In genomic region chr6:168515376-168515775, GRCh38 we compare ENCODE assay signal across 22 cellular contexts.
"Had no signal": no experiment of that assay in that cellular context is flagged by ENCODE, and none has a peak within 500 bp of the region (broad histone marks: within the 10 kb centered on the region; RNA-seq: fewer than 3 reads in every experiment).

No MANE protein-coding gene starts in this region.

- H3K27ac ChIP-seq: SJCRH30, SK-N-MC had no signal

- H3K9me3 ChIP-seq: SJCRH30 had no signal

- DNase-seq: activated B cell treated with CpG ODN at 0.5 μM for 24 hours; activated CD4-positive, alpha-beta memory T cell treated with anti-CD3 and anti-CD28 coated beads for 36 hours; activated CD4-positive, alpha-beta T cell treated with anti-CD3 and anti-CD28 coated beads for 4 hours; activated CD4-positive, alpha-beta T cell treated with anti-CD3 and anti-CD28 coated beads, Interleukin-2, amount 50 U/mL, for 1 hour; activated CD4-positive, CD25-positive, alpha-beta regulatory T cell treated with anti-CD3 and anti-CD28 coated beads, Interleukin-2, amount 50 U/mL, for 72 hours; activated CD8-positive, alpha-beta memory T cell treated with anti-CD3 and anti-CD28 coated beads, Interleukin-2, amount 50 U/mL, for 4 hours; activated effector memory CD4-positive, alpha-beta T cell treated with Interleukin-2 at 50 U/mL for 16 hours; activated naive CD4-positive, alpha-beta T cell treated with anti-CD3 and anti-CD28 coated beads, Interleukin-2, amount 10 ng/mL, durations not matched to agents 7 days and 5 days; activated naive CD8-positive, alpha-beta T cell treated with anti-CD3 and anti-CD28 coated beads, Interleukin-2, amount 50 U/mL, for 24 hours; activated T-cell treated with anti-CD3 and anti-CD28 coated beads, Interleukin-2, amount 50 U/mL, for 48 hours; anterior cingulate cortex; caudate nucleus; NCI-H1105; NCI-H1417 treated with DMSO at 0.1 percent for 48 hours; NCI-H187 treated with DMSO at 0.1 percent for 48 hours; NCI-H2081; NCI-H226; NCI-H524 treated with DMSO at 0.1 percent for 48 hours; SHP77; SJCRH30 had no signal

- ATAC-seq: activated naive CD8-positive, alpha-beta T cell treated with anti-CD3 and anti-CD28 coated beads, Interleukin-2, amount 50 U/mL, for 24 hours; Panc1 had no signal

- H3K36me3 ChIP-seq: SJCRH30 had no signal

- H3K4me3 ChIP-seq: SJCRH30, SK-N-MC had no signal
